In genomic region chrX:118423558-118423957, GRCh38 we compare ENCODE assay signal across 11 cellular contexts.
DNase-seq lines count a peak whose midpoint lies in the region; ATAC-seq, FAIRE-seq and TF ChIP-seq lines count a peak whose summit lies in the region.
"Had no signal": no experiment of that assay in that cellular context is flagged by ENCODE, and none has a peak within 500 bp of the region (broad histone marks: within the 10 kb centered on the region; RNA-seq: fewer than 3 reads in every experiment).

No MANE protein-coding gene starts in this region.

- POLR2A ChIA-PET in HEK293T (lab: Yijun Ruan, JAX), result no interaction called here

- no peaks in the 10 kb centered on the region for H3K27me3 Mint-ChIP-seq in activated naive CD8-positive, alpha-beta T cell treated with anti-CD3 and anti-CD28 coated beads, Interleukin-2, amount 50 U/mL, for 24 hours
- H3K27me3 Mint-ChIP-seq in activated naive CD8-positive, alpha-beta T cell treated with anti-CD3 and anti-CD28 coated beads for 36 hours, result no peaks in the 10 kb centered on the region
- no peaks in the 10 kb centered on the region for H3K27me3 Mint-ChIP-seq in stimulated activated memory B cell treated with anti-CD40 and anti-IgM and Interleukin-4, amounts not matched to agents 10 μg/mL and 1 μg/mL and 100 μg/mL, for 72 hours

- no peaks in the 10 kb centered on the region for H3K9me3 Mint-ChIP-seq in activated naive CD8-positive, alpha-beta T cell treated with anti-CD3 and anti-CD28 coated beads, Interleukin-2, amount 50 U/mL, for 24 hours
- H3K9me3 Mint-ChIP-seq in activated naive CD8-positive, alpha-beta T cell treated with anti-CD3 and anti-CD28 coated beads for 36 hours, result no peaks in the 10 kb centered on the region
- H3K9me3 Mint-ChIP-seq in stimulated activated memory B cell treated with anti-CD40 and anti-IgM and Interleukin-4, amounts not matched to agents 10 μg/mL and 1 μg/mL and 100 μg/mL, for 72 hours, result no peaks in the 10 kb centered on the region

- H3K4me1 Mint-ChIP-seq in activated naive CD8-positive, alpha-beta T cell treated with anti-CD3 and anti-CD28 coated beads, Interleukin-2, amount 50 U/mL, for 24 hours, result peaks cover 10% of the 10 kb centered on the region
- H3K4me1 Mint-ChIP-seq in activated naive CD8-positive, alpha-beta T cell treated with anti-CD3 and anti-CD28 coated beads for 36 hours, result peaks cover 6% of the 10 kb centered on the region
- H3K4me1 Mint-ChIP-seq in stimulated activated memory B cell treated with anti-CD40 and anti-IgM and Interleukin-4, amounts not matched to agents 10 μg/mL and 1 μg/mL and 100 μg/mL, for 72 hours, result peaks cover 10% of the 10 kb centered on the region

- DNase-seq in activated naive CD8-positive, alpha-beta T cell treated with anti-CD3 and anti-CD28 coated beads, Interleukin-2, amount 50 U/mL, for 24 hours, result no peak
- DNase-seq in activated naive CD8-positive, alpha-beta T cell treated with anti-CD3 and anti-CD28 coated beads for 36 hours, result no peak
- no peak for DNase-seq in inferior parietal cortex (ENCODE audit: extremely low spot score)
- DNase-seq in HEK293T (ENCODE audit: extremely low spot score), result no peak
- DNase-seq in HTR-8/SVneo (ENCODE audit: insufficient read length, low spot score), result no peak
- DNase-seq: activated CD8-positive, alpha-beta memory T cell treated with anti-CD3 and anti-CD28 coated beads, Interleukin-2, amount 50 U/mL, for 4 hours; colonic mucosa; NCI-H446 had no signal

- H3K36me3 Mint-ChIP-seq in activated naive CD8-positive, alpha-beta T cell treated with anti-CD3 and anti-CD28 coated beads, Interleukin-2, amount 50 U/mL, for 24 hours (ENCODE audit: low read depth), result peaks cover 11% of the 10 kb centered on the region
- H3K36me3 Mint-ChIP-seq in activated naive CD8-positive, alpha-beta T cell treated with anti-CD3 and anti-CD28 coated beads for 36 hours, result peaks cover 3% of the 10 kb centered on the region
- peaks cover 28% of the 10 kb centered on the region for H3K36me3 Mint-ChIP-seq in stimulated activated memory B cell treated with anti-CD40 and anti-IgM and Interleukin-4, amounts not matched to agents 10 μg/mL and 1 μg/mL and 100 μg/mL, for 72 hours

- no peak overlapping the region for H3K27ac Mint-ChIP-seq in activated naive CD8-positive, alpha-beta T cell treated with anti-CD3 and anti-CD28 coated beads, Interleukin-2, amount 50 U/mL, for 24 hours
- no peak overlapping the region for H3K27ac Mint-ChIP-seq in activated naive CD8-positive, alpha-beta T cell treated with anti-CD3 and anti-CD28 coated beads for 36 hours
- H3K27ac Mint-ChIP-seq in stimulated activated memory B cell treated with anti-CD40 and anti-IgM and Interleukin-4, amounts not matched to agents 10 μg/mL and 1 μg/mL and 100 μg/mL, for 72 hours, result no peak overlapping the region

- FAIRE-seq in HTR-8/SVneo (lab: Jason Lieb, UNC), result no peak

- CTCF ChIA-PET in HEK293T (lab: Yijun Ruan, JAX), result no interaction called here

- peak; percentile 80 for ATAC-seq in activated naive CD8-positive, alpha-beta T cell treated with anti-CD3 and anti-CD28 coated beads, Interleukin-2, amount 50 U/mL, for 24 hours
- peak; percentile 94 for ATAC-seq in GM21526 (IDR thresholded peaks at IDR 0.05; ENCODE audit: low FRiP score, unreplicated experiment)
- peak; percentile 86 for ATAC-seq in HG03139 (IDR thresholded peaks at IDR 0.05; ENCODE audit: unreplicated experiment)
- peak; percentile 36 for ATAC-seq in stimulated activated memory B cell treated with anti-CD40 and anti-IgM and Interleukin-4, amounts not matched to agents 10 μg/mL and 1 μg/mL and 100 μg/mL, for 72 hours

- no peak overlapping the region for H3K4me3 Mint-ChIP-seq in activated naive CD8-positive, alpha-beta T cell treated with anti-CD3 and anti-CD28 coated beads, Interleukin-2, amount 50 U/mL, for 24 hours
- H3K4me3 Mint-ChIP-seq in activated naive CD8-positive, alpha-beta T cell treated with anti-CD3 and anti-CD28 coated beads for 36 hours, result no peak overlapping the region
- no peak overlapping the region for H3K4me3 Mint-ChIP-seq in stimulated activated memory B cell treated with anti-CD40 and anti-IgM and Interleukin-4, amounts not matched to agents 10 μg/mL and 1 μg/mL and 100 μg/mL, for 72 hours

TF ChIP-seq in HEK293T, 16 proteins besides CTCF, POLR2A, EP300 and RAD21:
- TF ChIP-seq BHLHE40 (IDR thresholded peaks at IDR 0.05; ENCODE audit: borderline replicate concordance) (no peak), NFRKB (IDR thresholded peaks at IDR 0.05) (no peak), FOXA1 (IDR thresholded peaks at IDR 0.05) (no peak), TARDBP (IDR thresholded peaks at IDR 0.05) (no peak)

Comparison
In these comparisons a context has a peak if more than half of its experiments do, and no peak if none do; other contexts are left out.
1. ATAC-seq: peak in every context shown above with its lines; median percentile 94 in GM21526; 86 in HG03139; 80 in activated naive CD8-positive, alpha-beta T cell treated with anti-CD3 and anti-CD28 coated beads, Interleukin-2, amount 50 U/mL, for 24 hours; 36 in stimulated activated memory B cell treated with anti-CD40 and anti-IgM and Interleukin-4, amounts not matched to agents 10 μg/mL and 1 μg/mL and 100 μg/mL, for 72 hours.